Comparison of ENCODE assay signal across 8 cellular contexts in genomic region chr9:132877818-132878694, GRCh38. TPM values are rescaled to one million over a fixed set of nuclear protein-coding genes. Genes with fewer than 3 reads are reported as not detected.
A peak's percentile ranks its signal among the peaks of the same experiment; 100 is the strongest.
DNase-seq lines count a peak whose midpoint lies in the region; ATAC-seq and TF ChIP-seq lines count a peak whose summit lies in the region.

TSS of gene AK8 (minus strand) at chr9:132878284. CDS start at chr9:132878255, 29 bp downstream.

- peak; percentile 74 for ATAC-seq in HG02642 (IDR thresholded peaks at IDR 0.05; ENCODE audit: poor library complexity, unreplicated experiment)
- peak; percentile 75 to 91 (median 89) for ATAC-seq in right lobe of liver
- no peak for ATAC-seq in GM21723 (IDR thresholded peaks at IDR 0.05; ENCODE audit: unreplicated experiment)

- H3K4me3 ChIP-seq in GM12865 (ENCODE audit: low read depth, low read length), result peak within 1 kb of the TSS; percentile 100
- H3K4me3 ChIP-seq in duodenal mucosa (ENCODE audit: low read depth in 1 of 2, low read length in 2 of 2), result peak within 1 kb of the TSS; percentile 93 to 94
- H3K4me3 ChIP-seq in right lobe of liver, result peak within 1 kb of the TSS; percentile 96 to 97 (median 97)

- H3K4me1 ChIP-seq in duodenal mucosa (ENCODE audit: control insufficient read depth in 1 of 2, insufficient read depth in 2 of 2, low read length in 2 of 2) (peaks cover 0 to 9% of the 10 kb centered on the region in 2 donors), right lobe of liver (no peaks in the 10 kb centered on the region)

- no peak for TF ChIP-seq POLR2A in right lobe of liver (IDR thresholded peaks at IDR 0.05)

- H3K36me3 ChIP-seq in duodenal mucosa (ENCODE audit: control insufficient read depth in 1 of 2, insufficient read depth in 2 of 2, low read length in 2 of 2), result no peaks in the 10 kb centered on the region
- H3K36me3 ChIP-seq in right lobe of liver, result no peaks in the 10 kb centered on the region

- peak within 1 kb of the TSS; percentile 73 for H3K4me3 Mint-ChIP-seq in activated CD4-positive, alpha-beta memory T cell treated with anti-CD3 and anti-CD28 coated beads for 36 hours

- peaks cover 25% of the 10 kb centered on the region for H3K4me1 Mint-ChIP-seq in activated CD4-positive, alpha-beta memory T cell treated with anti-CD3 and anti-CD28 coated beads for 36 hours (ENCODE audit: low read depth)

- TF ChIP-seq CTCF in GM12865 (IDR thresholded peaks at IDR 0.05; ENCODE audit: insufficient read depth, low read depth, low read length, missing control alignments), result no peak
- TF ChIP-seq CTCF in right lobe of liver (IDR thresholded peaks at IDR 0.05), result no peak

- peak within 1 kb of the TSS; percentile 8 for H3K27ac Mint-ChIP-seq in activated CD4-positive, alpha-beta memory T cell treated with anti-CD3 and anti-CD28 coated beads for 36 hours

- peak within 1 kb of the TSS; percentile 74 to 95 for H3K9ac ChIP-seq in duodenal mucosa (ENCODE audit: low read depth in 1 of 2, low read length in 2 of 2)

- CTCF ChIA-PET in activated CD4-positive, alpha-beta memory T cell treated with anti-CD3 and anti-CD28 coated beads for 36 hours (lab: Charles Lee), result interaction anchor here (1.0 to 1.6 kb wide), 5 partner anchors 22 to 144 kb away, joined by 3 to 7 read pairs (median 3); no protein-coding TSS in a partner anchor

- peak within 1 kb of the TSS; percentile 34 for H3K27ac ChIP-seq in duodenal mucosa (ENCODE audit: low read depth, low read length)
- peak within 1 kb of the TSS in 2 of 3 donors; percentile 32 to 33 for H3K27ac ChIP-seq in right lobe of liver

- peak; percentile 80 for DNase-seq in GM12865 (ENCODE audit: low read depth)
- peak; percentile 58 for DNase-seq in NCI-H226
- DNase-seq in activated CD4-positive, alpha-beta memory T cell treated with anti-CD3 and anti-CD28 coated beads for 36 hours, result peak; percentile 83
- DNase-seq in right lobe of liver, result peak; percentile 71 to 74 (median 72)
- peak; percentile 78 for DNase-seq in stimulated activated CD4-positive, alpha-beta T cell treated with anti-CD3 and anti-CD28 coated beads, Interleukin-4, amount 100 ng/mL, for 1 hour

- no peaks in the 10 kb centered on the region for H3K9me3 Mint-ChIP-seq in activated CD4-positive, alpha-beta memory T cell treated with anti-CD3 and anti-CD28 coated beads for 36 hours

- POLR2A ChIA-PET in activated CD4-positive, alpha-beta memory T cell treated with anti-CD3 and anti-CD28 coated beads for 36 hours (lab: Charles Lee), result interaction anchor here (0.6 to 1.3 kb wide), 2 partner anchors 62 to 208 kb away, joined by 4 to 5 read pairs; partner anchors contain the start of genes DDX31 and GTF3C4

- no peaks in the 10 kb centered on the region for H3K36me3 Mint-ChIP-seq in activated CD4-positive, alpha-beta memory T cell treated with anti-CD3 and anti-CD28 coated beads for 36 hours

- H3K27me3 ChIP-seq in duodenal mucosa (ENCODE audit: control insufficient read depth in 1 of 2, insufficient read depth in 2 of 2, low read length in 2 of 2), result no peaks in the 10 kb centered on the region
- H3K27me3 ChIP-seq in right lobe of liver, result no peaks in the 10 kb centered on the region

- WGBS in right lobe of liver (ENCODE audit: insufficient coverage, low coverage, low lambda C conversion rate, missing lambda C conversion rate), result 0% methylated on average over 7 of the region's 89 CpGs

- intact Hi-C loops in activated CD4-positive, alpha-beta memory T cell treated with anti-CD3 and anti-CD28 coated beads for 36 hours (cut with micrococcal nuclease), result loop anchor here (2.0 kb wide), 1 partner anchor 67 kb away; the partner anchor contains the start of gene TSC1
- intact Hi-C loops in right lobe of liver (cut with DNase I), result no loop called here

- H3K27me3 Mint-ChIP-seq in activated CD4-positive, alpha-beta memory T cell treated with anti-CD3 and anti-CD28 coated beads for 36 hours, result no peaks in the 10 kb centered on the region

- H3K9me3 ChIP-seq in duodenal mucosa (ENCODE audit: control insufficient read depth in 1 of 2, low read length in 2 of 2) (no peaks in the 10 kb centered on the region), right lobe of liver (no peaks in the 10 kb centered on the region)

RNA-seq across cellular contexts. Expression of gene AK8, which starts in this region (rescaled TPM):
- total RNA-seq in activated CD4-positive, alpha-beta memory T cell treated with anti-CD3 and anti-CD28 coated beads for 36 hours, result under 1 TPM; 0.10 to 0.39 TPM
- total RNA-seq in right lobe of liver, result under 1 TPM in 2 of 6 experiments, not detected in 4; 0.12 TPM

Comparison
In these comparisons a context has a peak if more than half of its experiments do, and no peak if none do; other contexts are left out.
1. Peak in DNase-seq in activated CD4-positive, alpha-beta memory T cell treated with anti-CD3 and anti-CD28 coated beads for 36 hours; RNA of the gene not detected or under 1 TPM.
2. Peak in DNase-seq, ATAC-seq, H3K4me3 ChIP-seq and H3K27ac ChIP-seq in right lobe of liver; RNA of the gene not detected or under 1 TPM.